In genomic region chr10:3740157-3740871, GRCh38 we compare ENCODE assay signal across 9 cellular contexts. TPM values are rescaled to one million over a fixed set of nuclear protein-coding genes. Genes with fewer than 3 reads are reported as not detected.
DNase-seq lines count a peak whose midpoint lies in the region; ATAC-seq and TF ChIP-seq lines count a peak whose summit lies in the region.
"Had no signal": no experiment of that assay in that cellular context is flagged by ENCODE, and none has a peak within 500 bp of the region (broad histone marks: within the 10 kb centered on the region; RNA-seq: fewer than 3 reads in every experiment).

No MANE protein-coding gene starts in this region.

- H3K27me3 ChIP-seq in gastrocnemius medialis = no peaks in the 10 kb centered on the region

- H3K9me3 ChIP-seq in gastrocnemius medialis = no peaks in the 10 kb centered on the region

- CTCF ChIA-PET in HEK293T (lab: Yijun Ruan, JAX) = interaction anchor here (0.6 kb wide), 1 partner anchor 267 kb away, joined by 3 read pairs; no protein-coding TSS in a partner anchor

- TF ChIP-seq CTCF in gastrocnemius medialis (IDR thresholded peaks at IDR 0.05 in 4 of 5, conservative IDR thresholded peaks at IDR 0.05 in 1 of 5) = no peak

- no peaks in the 10 kb centered on the region for H3K9me3 Mint-ChIP-seq in activated naive CD8-positive, alpha-beta T cell treated with anti-CD3 and anti-CD28 coated beads, Interleukin-2, amount 50 U/mL, for 24 hours

- peak; percentile 87 for ATAC-seq in HG03442 (IDR thresholded peaks at IDR 0.05; ENCODE audit: unreplicated experiment)
- ATAC-seq in activated naive CD8-positive, alpha-beta T cell treated with anti-CD3 and anti-CD28 coated beads, Interleukin-2, amount 50 U/mL, for 24 hours = peak; percentile 91
- ATAC-seq in gastrocnemius medialis = peak; percentile 88 to 96
- no peak for ATAC-seq in HG02852 (IDR thresholded peaks at IDR 0.05; ENCODE audit: unreplicated experiment)

- H3K27ac ChIP-seq in gastrocnemius medialis = peak overlapping the region; percentile 19 to 56 (median 40)
- H3K27ac ChIP-seq: parathyroid adenoma had no signal

- peak; percentile 42 for DNase-seq in stimulated activated CD4-positive, alpha-beta T cell treated with anti-CD3 and anti-CD28 coated beads, Interleukin-1b, Interleukin-23, amount 100 ng/mL, for 48 hours
- no peak for DNase-seq in stimulated activated CD4-positive, alpha-beta T cell treated with anti-CD3 and anti-CD28 coated beads, Interleukin-2, amount 100 ng/mL, for 48 hours
- DNase-seq in activated naive CD8-positive, alpha-beta T cell treated with anti-CD3 and anti-CD28 coated beads, Interleukin-2, amount 50 U/mL, for 24 hours = no peak
- DNase-seq in gastrocnemius medialis (no peak), NCI-H1092 (lab: John Stamatoyannopoulos, UW) (no peak), HEK293T (ENCODE audit: extremely low spot score) (no peak)

- TF ChIP-seq POLR2A in gastrocnemius medialis (IDR thresholded peaks at IDR 0.05) = no peak

- peak overlapping the region; percentile 66 for H3K27ac Mint-ChIP-seq in activated naive CD8-positive, alpha-beta T cell treated with anti-CD3 and anti-CD28 coated beads, Interleukin-2, amount 50 U/mL, for 24 hours

- H3K4me1 Mint-ChIP-seq in activated naive CD8-positive, alpha-beta T cell treated with anti-CD3 and anti-CD28 coated beads, Interleukin-2, amount 50 U/mL, for 24 hours = peaks cover 29% of the 10 kb centered on the region

- H3K4me3 ChIP-seq in gastrocnemius medialis = no peak overlapping the region

- no peaks in the 10 kb centered on the region for H3K27me3 Mint-ChIP-seq in activated naive CD8-positive, alpha-beta T cell treated with anti-CD3 and anti-CD28 coated beads, Interleukin-2, amount 50 U/mL, for 24 hours

- in situ Hi-C loops in gastrocnemius medialis (cut with MboI; ENCODE audit: low sequenced_read_pairs in 4 of 4) = no loop called here

- no peaks in the 10 kb centered on the region for H3K36me3 ChIP-seq in gastrocnemius medialis

- intact Hi-C loops in gastrocnemius medialis (cut with DNase I; ENCODE audit: low total_unique reads) = loop anchor here (10.0 kb wide), 2 partner anchors 84 to 1034 kb away; no protein-coding TSS in a partner anchor

- peaks cover 2 to 3% of the 10 kb centered on the region in 2 donors for H3K4me1 ChIP-seq in gastrocnemius medialis
- H3K4me1 ChIP-seq: parathyroid adenoma had no signal

- POLR2A ChIA-PET in HEK293T (lab: Yijun Ruan, JAX) = interaction anchor here (1.0 kb wide), 1 partner anchor 45 kb away, joined by 3 read pairs; the partner anchor contains the start of gene KLF6

- H3K4me3 Mint-ChIP-seq in activated naive CD8-positive, alpha-beta T cell treated with anti-CD3 and anti-CD28 coated beads, Interleukin-2, amount 50 U/mL, for 24 hours = peak overlapping the region; percentile 7

- H3K36me3 Mint-ChIP-seq in activated naive CD8-positive, alpha-beta T cell treated with anti-CD3 and anti-CD28 coated beads, Interleukin-2, amount 50 U/mL, for 24 hours (ENCODE audit: low read depth) = no peaks in the 10 kb centered on the region

TF ChIP-seq in HEK293T, 16 proteins besides CTCF, POLR2A, EP300 and RAD21:
- TF ChIP-seq HDGF (IDR thresholded peaks at IDR 0.05; ENCODE audit: borderline replicate concordance) (no peak), ZNF384 (IDR thresholded peaks at IDR 0.05) (no peak), NFRKB (IDR thresholded peaks at IDR 0.05) (no peak), LEF1 (IDR thresholded peaks at IDR 0.05; ENCODE audit: borderline replicate concordance) (no peak), CTBP1 (IDR thresholded peaks at IDR 0.05; ENCODE audit: borderline replicate concordance) (no peak), BHLHE40 (IDR thresholded peaks at IDR 0.05; ENCODE audit: borderline replicate concordance) (no peak), FOXK2 (IDR thresholded peaks at IDR 0.05) (no peak), ELF4 (IDR thresholded peaks at IDR 0.05) (no peak), SUZ12 (IDR thresholded peaks at IDR 0.05) (no peak), FOXA1 (IDR thresholded peaks at IDR 0.05) (no peak), SP1 (IDR thresholded peaks at IDR 0.05) (no peak)

RNA-seq across cellular contexts. Expression of gene KLF6, which starts 44.7 kb away (rescaled TPM):
- 10 to 100 TPM; 23.3 to 84.7 (median 49.8) TPM for total RNA-seq in gastrocnemius medialis
